8 cellular contexts compared by ENCODE assay signal in genomic region chr7:48109848-48110663, GRCh38. TPM values are rescaled to one million over a fixed set of nuclear protein-coding genes. Genes with fewer than 3 reads are reported as not detected.
A peak's percentile ranks its signal among the peaks of the same experiment; 100 is the strongest.
DNase-seq lines count a peak whose midpoint lies in the region; ATAC-seq and TF ChIP-seq lines count a peak whose summit lies in the region.

No MANE protein-coding gene starts in this region.

- H3K27ac Mint-ChIP-seq in chondrocyte (ENCODE audit: unreplicated experiment), result no peak overlapping the region

- no peaks in the 10 kb centered on the region for H3K9me3 ChIP-seq in AG04450 (ENCODE audit: control insufficient read depth, insufficient read depth, low read length)

- DNase-seq in AG04450 (ENCODE audit: low read depth, low spot score), result no peak
- DNase-seq in NCI-H2107 (lab: John Stamatoyannopoulos, UW), result peak; percentile 17
- peak; percentile 87 to 88 for DNase-seq in activated CD4-positive, alpha-beta T cell treated with anti-CD3 and anti-CD28 coated beads for 24 hours (ENCODE audit: low read depth in 2 of 2)
- DNase-seq in chondrocyte (ENCODE audit: low spot score), result no peak
- peak; percentile 81 to 96 for DNase-seq in lower leg skin (ENCODE audit: low spot score in 2 of 2)
- peak; percentile 92 for DNase-seq in stimulated activated CD8-positive, alpha-beta memory T cell treated with anti-CD3 and anti-CD28 coated beads, Interleukin-15, amount 100 ng/mL, for 1 hour (ENCODE audit: low read depth)

- H3K4me3 Mint-ChIP-seq in chondrocyte (ENCODE audit: unreplicated experiment), result no peak overlapping the region

- intact Hi-C loops in lower leg skin (cut with DNase I; ENCODE audit: low total_unique reads), result loop anchor here (5.0 to 10.0 kb wide), 2 partner anchors 115 to 163 kb away; partner anchors contain the start of gene PKD1L1

- H3K27ac ChIP-seq in AG04450 (ENCODE audit: low read depth, low read length), result no peak overlapping the region

- WGBS in lower leg skin, 2 donors, result 19 to 24% methylated on average over 9 of the region's 9 CpGs

- no peaks in the 10 kb centered on the region for H3K27me3 Mint-ChIP-seq in chondrocyte (ENCODE audit: low read depth)

- H3K27me3 ChIP-seq in AG04450 (ENCODE audit: control insufficient read depth, insufficient read depth, low read length), result no peaks in the 10 kb centered on the region

- peaks cover 15% of the 10 kb centered on the region for H3K4me1 Mint-ChIP-seq in chondrocyte (ENCODE audit: low read depth)

- H3K36me3 Mint-ChIP-seq in chondrocyte (ENCODE audit: low read depth), result peaks cover 19% of the 10 kb centered on the region

- no peak for TF ChIP-seq POLR2A in lower leg skin (IDR thresholded peaks at IDR 0.05)

- TF ChIP-seq CTCF in AG04450 (IDR thresholded peaks at IDR 0.05; ENCODE audit: low read depth, low read length), result peak; percentile 97
- TF ChIP-seq CTCF in chondrocyte (IDR thresholded peaks at IDR 0.05), result peak; percentile 100
- peak in 2 of 3 donors; percentile 71 to 97 for TF ChIP-seq CTCF in lower leg skin (IDR thresholded peaks at IDR 0.05)

- H3K9me3 Mint-ChIP-seq in chondrocyte (ENCODE audit: low read depth), result no peaks in the 10 kb centered on the region

- CTCF ChIA-PET in AG04450 (lab: Charles Lee), result interaction anchor here (0.6 to 7.4 kb wide), 44 partner anchors 8 to 844 kb away, joined by 3 to 160 read pairs (median 6); partner anchors contain the start of genes HUS1, PKD1L1 and UPP1

- POLR2A ChIA-PET in AG04450 (lab: Yijun Ruan, JAX), result interaction anchor here (1.6 kb wide), 1 partner anchor 118 kb away, joined by 5 read pairs; no protein-coding TSS in a partner anchor

- H3K4me3 ChIP-seq in AG04450 (ENCODE audit: low read depth, low read length), result no peak overlapping the region
- H3K4me3 ChIP-seq in lower leg skin (ENCODE audit: low read depth, poor library complexity, severe bottlenecking), result no peak overlapping the region

- peak; percentile 89 for ATAC-seq in GM18508 (IDR thresholded peaks at IDR 0.05; ENCODE audit: insufficient read depth, unreplicated experiment)
- ATAC-seq in HG02943 (IDR thresholded peaks at IDR 0.05; ENCODE audit: low read depth, unreplicated experiment), result peak; percentile 74

RNA-seq across cellular contexts. Expression of gene UPP1, which starts 21.0 kb away (rescaled TPM):
- 7.9 and 8.3 TPM in 2 replicates for polyA plus RNA-seq in AG04450 (2011; rRNA removed)
- 2.2 and 3.6 TPM in 2 replicates for polyA minus RNA-seq in AG04450 (2011; rRNA and poly(A)+ RNA removed)
- total RNA-seq in chondrocyte (25.7 to 51.1 TPM (median 48.5 TPM) in 3 replicates), lower leg skin (1 to 10 TPM; 3.9 to 9.4 (median 5.9) TPM)

Comparison
In these comparisons a context has a peak if more than half of its experiments do, and no peak if none do; other contexts are left out.
1. DNase-seq: peak in NCI-H2107 (single experiment), activated CD4-positive, alpha-beta T cell treated with anti-CD3 and anti-CD28 coated beads for 24 hours (2 of 2), lower leg skin (2 of 2) and stimulated activated CD8-positive, alpha-beta memory T cell treated with anti-CD3 and anti-CD28 coated beads, Interleukin-15, amount 100 ng/mL, for 1 hour (single experiment); none in AG04450 (single experiment) and chondrocyte (single experiment).
2. Peak in every context shown above with its lines, with median percentiles within 50 percentile points of each other: CTCF ChIP-seq.